Comparison of ENCODE assay signal across 15 cellular contexts in genomic region chr9:131951905-131952304, GRCh38.
A peak's percentile ranks its signal among the peaks of the same experiment; 100 is the strongest.
DNase-seq lines count a peak whose midpoint lies in the region; ATAC-seq, FAIRE-seq and TF ChIP-seq lines count a peak whose summit lies in the region.
"Had no signal": no experiment of that assay in that cellular context is flagged by ENCODE, and none has a peak within 500 bp of the region (broad histone marks: within the 10 kb centered on the region; RNA-seq: fewer than 3 reads in every experiment).

No MANE protein-coding gene starts in this region.

- no peak overlapping the region for H3K4me3 ChIP-seq in BJ (ENCODE audit: low read depth, low read length)
- H3K4me3 ChIP-seq: BLaER1 treated with 17β-estradiol and CSF1 and Interleukin-3, amounts not matched to agents 10 nM and 100 nM; mucosa of descending colon had no signal

- no peaks in the 10 kb centered on the region for H3K27me3 ChIP-seq in BJ (ENCODE audit: control insufficient read depth, insufficient read depth, low read length)
- H3K27me3 ChIP-seq: BLaER1 treated with 17β-estradiol and CSF1 and Interleukin-3, amounts not matched to agents 10 nM and 100 nM had no signal

- no peaks in the 10 kb centered on the region; the same call in 1 of the 2 replicates for H3K36me3 ChIP-seq in BJ (ENCODE audit: control insufficient read depth, insufficient read depth, low read length)

- ATAC-seq in HG03196 (IDR thresholded peaks at IDR 0.05; ENCODE audit: unreplicated experiment), result no peak
- ATAC-seq: activated naive CD8-positive, alpha-beta T cell treated with anti-CD3 and anti-CD28 coated beads, Interleukin-2, amount 50 U/mL, for 24 hours; mucosa of descending colon; T-helper 17 cell had no signal

- DNase-seq in BJ (ENCODE audit: low read depth), result peak; percentile 9
- DNase-seq in astrocyte of the hippocampus (ENCODE audit: low read depth, low spot score), result peak; percentile 37
- peak; percentile 83 for DNase-seq in globus pallidus (ENCODE audit: low spot score)
- peak in 8 of 10 donors; percentile 16 to 89 (median 44) for DNase-seq in posterior cingulate gyrus
- DNase-seq in HTR-8/SVneo (ENCODE audit: insufficient read length, low spot score), result no peak
- no peak for DNase-seq in activated CD8-positive, alpha-beta memory T cell treated with anti-CD3 and anti-CD28 coated beads, Interleukin-2, amount 50 U/mL, for 4 hours
- DNase-seq in middle frontal gyrus (ENCODE audit: extremely low spot score, low spot score), result no peak
- DNase-seq: activated naive CD8-positive, alpha-beta T cell treated with anti-CD3 and anti-CD28 coated beads, Interleukin-2, amount 50 U/mL, for 24 hours; GDM1; mucosa of descending colon; NCI-H1694 treated with DMSO at 0.1 percent for 48 hours; T-helper 17 cell had no signal

- no peak for TF ChIP-seq CTCF in BJ (IDR thresholded peaks at IDR 0.05; ENCODE audit: insufficient read depth, low read depth, low read length)

- POLR2A ChIA-PET in BJ (lab: Charles Lee), result no interaction called here

- no peak for FAIRE-seq in HTR-8/SVneo (lab: Jason Lieb, UNC)
- FAIRE-seq: frontal cortex had no signal

- intact Hi-C loops in posterior cingulate gyrus (cut with DNase I), result no loop called here

- CTCF ChIA-PET in BJ (lab: Yijun Ruan, JAX), result interaction anchor here (0.6 to 1.4 kb wide), 2 partner anchors 9 to 21 kb away, joined by 3 read pairs; no protein-coding TSS in a partner anchor

Comparison
In these comparisons a context has a peak if more than half of its experiments do, and no peak if none do; other contexts are left out.
1. DNase-seq: peak in BJ (single experiment), astrocyte of the hippocampus (single experiment), globus pallidus (single experiment) and posterior cingulate gyrus (8 of 10); none in HTR-8/SVneo (single experiment), activated CD8-positive, alpha-beta memory T cell treated with anti-CD3 and anti-CD28 coated beads, Interleukin-2, amount 50 U/mL, for 4 hours (single experiment) and middle frontal gyrus (single experiment).